1 cellular context compared by ENCODE assay signal in the genomic region with DNA sequence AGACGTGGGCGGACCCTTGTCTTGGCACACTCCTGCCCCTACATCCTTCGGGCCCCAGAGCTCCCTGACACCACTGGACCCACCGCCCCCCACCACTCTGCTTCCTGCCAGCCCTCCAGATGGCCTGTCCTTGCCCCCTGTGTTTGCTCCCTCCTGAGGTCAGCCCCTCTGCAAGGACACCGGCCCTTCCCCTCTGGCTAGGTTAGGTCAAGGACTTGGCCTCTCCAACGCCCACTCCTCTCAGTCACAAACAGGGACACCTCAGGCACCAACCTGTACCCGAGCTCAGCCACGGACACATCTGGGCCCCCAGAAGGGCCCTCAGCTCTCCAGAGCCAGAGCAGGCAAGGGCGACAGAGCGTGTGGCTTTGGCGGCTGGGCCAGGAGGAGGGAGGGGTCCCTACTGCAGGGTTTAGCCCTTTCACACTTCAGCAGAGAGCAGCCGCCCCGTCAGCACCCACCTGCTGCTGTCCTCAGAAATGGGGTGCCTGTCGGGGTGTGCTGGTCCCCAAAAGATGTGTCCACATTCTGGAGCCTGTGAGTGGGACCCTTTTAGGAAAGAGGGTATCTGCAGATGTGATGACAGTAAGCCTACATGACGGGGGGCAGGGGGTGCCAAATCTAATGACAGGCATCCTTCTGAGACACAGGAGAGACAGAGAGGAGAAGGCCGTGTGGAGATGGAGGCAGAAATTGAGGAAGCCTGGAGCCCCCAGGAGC.
TF ChIP-seq lines count a peak whose summit lies in the region.

No MANE protein-coding gene starts in this region.

TF ChIP-seq in HepG2, 621 proteins besides CTCF, POLR2A, EP300 and RAD21 (continued from another document and continues in another):
- TF ChIP-seq SALL1 (CRISPR knock-in tag; IDR thresholded peaks at IDR 0.05) = peak; percentile 59
- 0 out of 2 replicates have a peak, but pooled peaks have one; percentile 52 for TF ChIP-seq EED (CRISPR knock-in tag; IDR thresholded peaks at IDR 0.05)
- peak; percentile 94 for TF ChIP-seq NCOA2 (CRISPR knock-in tag; IDR thresholded peaks at IDR 0.05)
- TF ChIP-seq RARG (CRISPR knock-in tag; IDR thresholded peaks at IDR 0.05; ENCODE audit: low read depth) = no peak
- no peak for TF ChIP-seq FOXA1 (IDR thresholded peaks at IDR 0.05)
- peak; percentile 56; the same call in 1 of the 2 replicates for TF ChIP-seq FOXA1 (CRISPR knock-in tag; IDR thresholded peaks at IDR 0.05)
- peak; percentile 95 for TF ChIP-seq MED13 (CRISPR knock-in tag; IDR thresholded peaks at IDR 0.05)
- peak; percentile 54; the same call in 1 of the 2 replicates for TF ChIP-seq GATAD2A (CRISPR knock-in tag; IDR thresholded peaks at IDR 0.05)
- no peak for TF ChIP-seq ZNF17 (CRISPR knock-in tag; IDR thresholded peaks at IDR 0.05)
- no peak for TF ChIP-seq ZFP90 (CRISPR knock-in tag; IDR thresholded peaks at IDR 0.05; ENCODE audit: borderline replicate concordance)
- TF ChIP-seq CHD4 (IDR thresholded peaks at IDR 0.05; ENCODE audit: borderline replicate concordance, low read length) = no peak
- no peak for TF ChIP-seq ZKSCAN1 (IDR thresholded peaks at IDR 0.05; ENCODE audit: low read length)
- peak; percentile 19 for TF ChIP-seq YY1 (IDR thresholded peaks at IDR 0.05; ENCODE audit: insufficient read depth, insufficient replicate concordance, low read depth, low read length)
- peak; percentile 77 for TF ChIP-seq AGO2 (optimal IDR thresholded peaks at IDR 0.05; ENCODE audit: low read depth, low read length)
- TF ChIP-seq DR1 (CRISPR knock-in tag; IDR thresholded peaks at IDR 0.05) = no peak; the same call in 1 of the 2 replicates
- TF ChIP-seq, protein P1, sequence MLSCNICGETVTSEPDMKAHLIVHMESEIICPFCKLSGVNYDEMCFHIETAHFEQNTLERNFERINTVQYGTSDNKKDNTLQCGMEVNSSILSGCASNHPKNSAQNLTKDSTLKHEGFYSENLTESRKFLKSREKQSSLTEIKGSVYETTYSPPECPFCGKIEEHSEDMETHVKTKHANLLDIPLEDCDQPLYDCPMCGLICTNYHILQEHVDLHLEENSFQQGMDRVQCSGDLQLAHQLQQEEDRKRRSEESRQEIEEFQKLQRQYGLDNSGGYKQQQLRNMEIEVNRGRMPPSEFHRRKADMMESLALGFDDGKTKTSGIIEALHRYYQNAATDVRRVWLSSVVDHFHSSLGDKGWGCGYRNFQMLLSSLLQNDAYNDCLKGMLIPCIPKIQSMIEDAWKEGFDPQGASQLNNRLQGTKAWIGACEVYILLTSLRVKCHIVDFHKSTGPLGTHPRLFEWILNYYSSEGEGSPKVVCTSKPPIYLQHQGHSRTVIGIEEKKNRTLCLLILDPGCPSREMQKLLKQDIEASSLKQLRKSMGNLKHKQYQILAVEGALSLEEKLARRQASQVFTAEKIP (CRISPR knock-in tag; IDR thresholded peaks at IDR 0.05; ENCODE audit: borderline replicate concordance) = no peak
- TF ChIP-seq ZNF614 (CRISPR knock-in tag; IDR thresholded peaks at IDR 0.05; ENCODE audit: borderline replicate concordance) = no peak
- TF ChIP-seq, protein P2, sequence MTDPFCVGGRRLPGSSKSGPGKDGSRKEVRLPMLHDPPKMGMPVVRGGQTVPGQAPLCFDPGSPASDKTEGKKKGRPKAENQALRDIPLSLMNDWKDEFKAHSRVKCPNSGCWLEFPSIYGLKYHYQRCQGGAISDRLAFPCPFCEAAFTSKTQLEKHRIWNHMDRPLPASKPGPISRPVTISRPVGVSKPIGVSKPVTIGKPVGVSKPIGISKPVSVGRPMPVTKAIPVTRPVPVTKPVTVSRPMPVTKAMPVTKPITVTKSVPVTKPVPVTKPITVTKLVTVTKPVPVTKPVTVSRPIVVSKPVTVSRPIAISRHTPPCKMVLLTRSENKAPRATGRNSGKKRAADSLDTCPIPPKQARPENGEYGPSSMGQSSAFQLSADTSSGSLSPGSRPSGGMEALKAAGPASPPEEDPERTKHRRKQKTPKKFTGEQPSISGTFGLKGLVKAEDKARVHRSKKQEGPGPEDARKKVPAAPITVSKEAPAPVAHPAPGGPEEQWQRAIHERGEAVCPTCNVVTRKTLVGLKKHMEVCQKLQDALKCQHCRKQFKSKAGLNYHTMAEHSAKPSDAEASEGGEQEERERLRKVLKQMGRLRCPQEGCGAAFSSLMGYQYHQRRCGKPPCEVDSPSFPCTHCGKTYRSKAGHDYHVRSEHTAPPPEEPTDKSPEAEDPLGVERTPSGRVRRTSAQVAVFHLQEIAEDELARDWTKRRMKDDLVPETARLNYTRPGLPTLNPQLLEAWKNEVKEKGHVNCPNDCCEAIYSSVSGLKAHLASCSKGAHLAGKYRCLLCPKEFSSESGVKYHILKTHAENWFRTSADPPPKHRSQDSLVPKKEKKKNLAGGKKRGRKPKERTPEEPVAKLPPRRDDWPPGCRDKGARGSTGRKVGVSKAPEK (CRISPR knock-in tag; IDR thresholded peaks at IDR 0.05; ENCODE audit: borderline replicate concordance) = 0 out of 2 replicates have a peak, but pooled peaks have one; percentile 26
- TF ChIP-seq, protein P3, sequence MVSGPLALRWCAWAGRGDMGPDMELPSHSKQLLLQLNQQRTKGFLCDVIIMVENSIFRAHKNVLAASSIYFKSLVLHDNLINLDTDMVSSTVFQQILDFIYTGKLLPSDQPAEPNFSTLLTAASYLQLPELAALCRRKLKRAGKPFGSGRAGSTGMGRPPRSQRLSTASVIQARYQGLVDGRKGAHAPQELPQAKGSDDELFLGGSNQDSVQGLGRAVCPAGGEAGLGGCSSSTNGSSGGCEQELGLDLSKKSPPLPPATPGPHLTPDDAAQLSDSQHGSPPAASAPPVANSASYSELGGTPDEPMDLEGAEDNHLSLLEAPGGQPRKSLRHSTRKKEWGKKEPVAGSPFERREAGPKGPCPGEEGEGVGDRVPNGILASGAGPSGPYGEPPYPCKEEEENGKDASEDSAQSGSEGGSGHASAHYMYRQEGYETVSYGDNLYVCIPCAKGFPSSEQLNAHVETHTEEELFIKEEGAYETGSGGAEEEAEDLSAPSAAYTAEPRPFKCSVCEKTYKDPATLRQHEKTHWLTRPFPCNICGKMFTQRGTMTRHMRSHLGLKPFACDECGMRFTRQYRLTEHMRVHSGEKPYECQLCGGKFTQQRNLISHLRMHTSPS (CRISPR knock-in tag; IDR thresholded peaks at IDR 0.05; ENCODE audit: low read depth) = peak; percentile 64; the same call in 1 of the 2 replicates
- peak; percentile 24; the same call in 1 of the 2 replicates for TF ChIP-seq RFXAP (CRISPR knock-in tag; IDR thresholded peaks at IDR 0.05; ENCODE audit: borderline replicate concordance)
- TF ChIP-seq ZNF563 (CRISPR knock-in tag; IDR thresholded peaks at IDR 0.05) = peak; percentile 61; the same call in 1 of the 2 replicates
- TF ChIP-seq SSRP1 (CRISPR knock-in tag; IDR thresholded peaks at IDR 0.05) = no peak
- no peak for TF ChIP-seq ZNF510 (CRISPR knock-in tag; IDR thresholded peaks at IDR 0.05; ENCODE audit: low read depth)
- no peak for TF ChIP-seq FOXP1 (IDR thresholded peaks at IDR 0.05)
- peak; percentile 48; the same call in 1 of the 2 replicates for TF ChIP-seq FOXP1 (CRISPR knock-in tag; IDR thresholded peaks at IDR 0.05)
- TF ChIP-seq ZNF788 (CRISPR knock-in tag; IDR thresholded peaks at IDR 0.05; ENCODE audit: borderline replicate concordance) = peak; percentile 49; the same call in 1 of the 2 replicates
- TF ChIP-seq ZNF746 (CRISPR knock-in tag; IDR thresholded peaks at IDR 0.05) = peak; percentile 95
- TF ChIP-seq HNF4A (CRISPR knock-in tag; IDR thresholded peaks at IDR 0.05) = peak; percentile 78
- peak; percentile 97 for TF ChIP-seq RXRA (CRISPR knock-in tag; IDR thresholded peaks at IDR 0.05)
- TF ChIP-seq, protein P4, sequence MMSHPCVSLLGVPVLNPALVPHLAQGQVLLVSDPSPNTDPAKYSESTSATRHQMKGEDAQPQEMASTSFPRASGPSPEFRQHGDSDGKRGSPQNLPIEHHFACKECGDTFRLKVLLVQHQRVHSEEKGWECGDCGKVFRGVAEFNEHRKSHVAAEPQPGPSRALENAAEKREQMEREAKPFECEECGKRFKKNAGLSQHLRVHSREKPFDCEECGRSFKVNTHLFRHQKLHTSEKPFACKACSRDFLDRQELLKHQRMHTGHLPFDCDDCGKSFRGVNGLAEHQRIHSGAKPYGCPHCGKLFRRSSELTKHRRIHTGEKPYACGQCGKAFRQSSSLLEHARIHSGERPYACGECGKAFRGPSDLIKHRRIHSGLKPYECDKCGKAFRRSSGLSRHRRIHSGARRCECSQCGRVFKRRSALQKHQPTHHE (CRISPR knock-in tag; IDR thresholded peaks at IDR 0.05; ENCODE audit: borderline replicate concordance) = 0 out of 2 replicates have a peak, but pooled peaks have one; percentile 48
- 0 out of 2 replicates have a peak, but pooled peaks have one; percentile 35 for TF ChIP-seq SRY (CRISPR knock-in tag; IDR thresholded peaks at IDR 0.05)
- TF ChIP-seq, protein P5, sequence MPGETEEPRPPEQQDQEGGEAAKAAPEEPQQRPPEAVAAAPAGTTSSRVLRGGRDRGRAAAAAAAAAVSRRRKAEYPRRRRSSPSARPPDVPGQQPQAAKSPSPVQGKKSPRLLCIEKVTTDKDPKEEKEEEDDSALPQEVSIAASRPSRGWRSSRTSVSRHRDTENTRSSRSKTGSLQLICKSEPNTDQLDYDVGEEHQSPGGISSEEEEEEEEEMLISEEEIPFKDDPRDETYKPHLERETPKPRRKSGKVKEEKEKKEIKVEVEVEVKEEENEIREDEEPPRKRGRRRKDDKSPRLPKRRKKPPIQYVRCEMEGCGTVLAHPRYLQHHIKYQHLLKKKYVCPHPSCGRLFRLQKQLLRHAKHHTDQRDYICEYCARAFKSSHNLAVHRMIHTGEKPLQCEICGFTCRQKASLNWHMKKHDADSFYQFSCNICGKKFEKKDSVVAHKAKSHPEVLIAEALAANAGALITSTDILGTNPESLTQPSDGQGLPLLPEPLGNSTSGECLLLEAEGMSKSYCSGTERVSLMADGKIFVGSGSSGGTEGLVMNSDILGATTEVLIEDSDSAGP (CRISPR knock-in tag; IDR thresholded peaks at IDR 0.05; ENCODE audit: borderline replicate concordance) = 0 out of 2 replicates have a peak, but pooled peaks have one; percentile 59
- no peak for TF ChIP-seq FOXJ3 (CRISPR knock-in tag; IDR thresholded peaks at IDR 0.05; ENCODE audit: borderline replicate concordance)
- TF ChIP-seq HMG20A (CRISPR knock-in tag; IDR thresholded peaks at IDR 0.05; ENCODE audit: borderline replicate concordance) = peak; percentile 70; the same call in 1 of the 2 replicates
- 0 out of 2 replicates have a peak, but pooled peaks have one; percentile 42 for TF ChIP-seq JUN (CRISPR knock-in tag; IDR thresholded peaks at IDR 0.05)
- TF ChIP-seq CBX2 (IDR thresholded peaks at IDR 0.05; ENCODE audit: low read depth, low read length) = no peak
- TF ChIP-seq CBX2 (CRISPR knock-in tag; IDR thresholded peaks at IDR 0.05; ENCODE audit: low read depth) = no peak
- TF ChIP-seq, protein P6, sequence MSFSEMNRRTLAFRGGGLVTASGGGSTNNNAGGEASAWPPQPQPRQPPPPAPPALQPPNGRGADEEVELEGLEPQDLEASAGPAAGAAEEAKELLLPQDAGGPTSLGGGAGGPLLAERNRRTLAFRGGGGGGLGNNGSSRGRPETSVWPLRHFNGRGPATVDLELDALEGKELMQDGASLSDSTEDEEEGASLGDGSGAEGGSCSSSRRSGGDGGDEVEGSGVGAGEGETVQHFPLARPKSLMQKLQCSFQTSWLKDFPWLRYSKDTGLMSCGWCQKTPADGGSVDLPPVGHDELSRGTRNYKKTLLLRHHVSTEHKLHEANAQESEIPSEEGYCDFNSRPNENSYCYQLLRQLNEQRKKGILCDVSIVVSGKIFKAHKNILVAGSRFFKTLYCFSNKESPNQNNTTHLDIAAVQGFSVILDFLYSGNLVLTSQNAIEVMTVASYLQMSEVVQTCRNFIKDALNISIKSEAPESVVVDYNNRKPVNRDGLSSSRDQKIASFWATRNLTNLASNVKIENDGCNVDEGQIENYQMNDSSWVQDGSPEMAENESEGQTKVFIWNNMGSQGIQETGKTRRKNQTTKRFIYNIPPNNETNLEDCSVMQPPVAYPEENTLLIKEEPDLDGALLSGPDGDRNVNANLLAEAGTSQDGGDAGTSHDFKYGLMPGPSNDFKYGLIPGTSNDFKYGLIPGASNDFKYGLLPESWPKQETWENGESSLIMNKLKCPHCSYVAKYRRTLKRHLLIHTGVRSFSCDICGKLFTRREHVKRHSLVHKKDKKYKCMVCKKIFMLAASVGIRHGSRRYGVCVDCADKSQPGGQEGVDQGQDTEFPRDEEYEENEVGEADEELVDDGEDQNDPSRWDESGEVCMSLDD (CRISPR knock-in tag; IDR thresholded peaks at IDR 0.05; ENCODE audit: borderline replicate concordance) = 0 out of 2 replicates have a peak, but pooled peaks have one; percentile 69
- no peak for TF ChIP-seq ZNF3 (CRISPR knock-in tag; IDR thresholded peaks at IDR 0.05)
- TF ChIP-seq ZNF607 (CRISPR knock-in tag; IDR thresholded peaks at IDR 0.05; ENCODE audit: borderline replicate concordance) = 0 out of 2 replicates have a peak, but pooled peaks have one; percentile 44
- TF ChIP-seq, protein P7, sequence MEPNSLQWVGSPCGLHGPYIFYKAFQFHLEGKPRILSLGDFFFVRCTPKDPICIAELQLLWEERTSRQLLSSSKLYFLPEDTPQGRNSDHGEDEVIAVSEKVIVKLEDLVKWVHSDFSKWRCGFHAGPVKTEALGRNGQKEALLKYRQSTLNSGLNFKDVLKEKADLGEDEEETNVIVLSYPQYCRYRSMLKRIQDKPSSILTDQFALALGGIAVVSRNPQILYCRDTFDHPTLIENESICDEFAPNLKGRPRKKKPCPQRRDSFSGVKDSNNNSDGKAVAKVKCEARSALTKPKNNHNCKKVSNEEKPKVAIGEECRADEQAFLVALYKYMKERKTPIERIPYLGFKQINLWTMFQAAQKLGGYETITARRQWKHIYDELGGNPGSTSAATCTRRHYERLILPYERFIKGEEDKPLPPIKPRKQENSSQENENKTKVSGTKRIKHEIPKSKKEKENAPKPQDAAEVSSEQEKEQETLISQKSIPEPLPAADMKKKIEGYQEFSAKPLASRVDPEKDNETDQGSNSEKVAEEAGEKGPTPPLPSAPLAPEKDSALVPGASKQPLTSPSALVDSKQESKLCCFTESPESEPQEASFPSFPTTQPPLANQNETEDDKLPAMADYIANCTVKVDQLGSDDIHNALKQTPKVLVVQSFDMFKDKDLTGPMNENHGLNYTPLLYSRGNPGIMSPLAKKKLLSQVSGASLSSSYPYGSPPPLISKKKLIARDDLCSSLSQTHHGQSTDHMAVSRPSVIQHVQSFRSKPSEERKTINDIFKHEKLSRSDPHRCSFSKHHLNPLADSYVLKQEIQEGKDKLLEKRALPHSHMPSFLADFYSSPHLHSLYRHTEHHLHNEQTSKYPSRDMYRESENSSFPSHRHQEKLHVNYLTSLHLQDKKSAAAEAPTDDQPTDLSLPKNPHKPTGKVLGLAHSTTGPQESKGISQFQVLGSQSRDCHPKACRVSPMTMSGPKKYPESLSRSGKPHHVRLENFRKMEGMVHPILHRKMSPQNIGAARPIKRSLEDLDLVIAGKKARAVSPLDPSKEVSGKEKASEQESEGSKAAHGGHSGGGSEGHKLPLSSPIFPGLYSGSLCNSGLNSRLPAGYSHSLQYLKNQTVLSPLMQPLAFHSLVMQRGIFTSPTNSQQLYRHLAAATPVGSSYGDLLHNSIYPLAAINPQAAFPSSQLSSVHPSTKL (CRISPR knock-in tag; IDR thresholded peaks at IDR 0.05) = peak; percentile 77
- peak; percentile 85 for TF ChIP-seq RBFOX2 (IDR thresholded peaks at IDR 0.05; ENCODE audit: low read depth, low read length)
- TF ChIP-seq KLF11 (CRISPR knock-in tag; IDR thresholded peaks at IDR 0.05) = no peak
- TF ChIP-seq SMAD1 (CRISPR knock-in tag; IDR thresholded peaks at IDR 0.05; ENCODE audit: borderline replicate concordance, low read depth) = 0 out of 2 replicates have a peak, but pooled peaks have one; percentile 18
- TF ChIP-seq TBP (CRISPR knock-in tag; IDR thresholded peaks at IDR 0.05) = no peak
- TF ChIP-seq MTA1 (CRISPR knock-in tag; IDR thresholded peaks at IDR 0.05; ENCODE audit: borderline replicate concordance) = peak; percentile 92; the same call in 1 of the 2 replicates
- peak; percentile 62 for TF ChIP-seq CREM (IDR thresholded peaks at IDR 0.05)
- TF ChIP-seq CREM (CRISPR knock-in tag; IDR thresholded peaks at IDR 0.05) = no peak
- TF ChIP-seq ZNF616 (CRISPR knock-in tag; IDR thresholded peaks at IDR 0.05; ENCODE audit: low read depth) = no peak
